ENCODE assay signal across 8 cellular contexts in the genomic region with DNA sequence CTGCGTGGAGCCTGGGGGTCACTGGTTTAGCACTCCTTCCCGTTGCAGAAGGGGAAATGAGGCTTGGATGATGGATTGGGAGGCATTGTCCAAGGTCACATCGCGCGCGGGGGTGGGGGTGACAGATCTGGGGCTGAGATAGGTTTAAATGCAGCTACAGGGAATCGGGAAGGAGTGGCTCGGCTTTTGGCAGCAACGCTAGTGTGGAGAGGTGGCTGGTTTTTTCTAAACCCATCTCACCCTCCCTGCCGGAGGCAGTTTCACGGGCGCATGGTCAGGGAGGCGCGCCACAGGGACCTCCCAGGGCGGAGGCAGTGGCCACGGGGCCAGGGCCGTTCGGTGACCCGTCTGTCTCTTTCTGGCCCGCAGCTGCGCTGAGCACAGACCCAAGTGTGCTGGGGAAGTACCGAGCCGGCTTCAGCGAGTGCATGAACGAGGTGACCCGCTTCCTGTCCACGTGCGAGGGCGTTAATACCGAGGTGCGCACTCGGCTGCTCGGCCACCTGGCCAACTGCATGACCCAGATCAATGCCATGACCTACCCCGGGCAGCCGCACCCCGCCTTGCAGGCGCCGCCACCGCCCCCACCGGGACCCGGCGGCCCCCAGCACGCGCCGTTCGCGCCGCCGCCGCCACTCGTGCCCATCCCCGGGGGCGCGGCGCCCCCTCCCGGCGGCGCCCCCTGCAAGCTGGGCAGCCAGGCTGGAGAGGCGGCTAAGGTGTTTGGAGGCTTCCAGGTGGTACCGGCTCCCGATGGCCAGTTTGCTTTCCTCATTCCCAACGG. TPM values are rescaled to one million over a fixed set of nuclear protein-coding genes. Genes with fewer than 3 reads are reported as not detected.
DNase-seq lines count a peak whose midpoint lies in the region; ATAC-seq, FAIRE-seq and TF ChIP-seq lines count a peak whose summit lies in the region.

No MANE protein-coding gene starts in this region.

- in situ Hi-C loops in transverse colon (cut with MboI; ENCODE audit: low pct_ligation_motif_present in 1 of 4, low pct_unique_long_range_greater_than_20kb in 1 of 4, low sequenced_read_pairs in 3 of 4): loop anchor here (10.0 to 25.0 kb wide), 3 partner anchors 175 to 353 kb away; no protein-coding TSS in a partner anchor

- TF ChIP-seq EP300 in transverse colon (IDR thresholded peaks at IDR 0.05; ENCODE audit: low read depth): no peak

- ATAC-seq in HG02870 (IDR thresholded peaks at IDR 0.05; ENCODE audit: unreplicated experiment): peak; percentile 26

- BruUV-seq in A673 (replicated peaks; lab: Mats Ljungman, UMichigan): no TSS peak

- peaks cover 32% of the 10 kb centered on the region for H3K4me1 ChIP-seq in A673 (ENCODE audit: insufficient read depth, low read length, poor library complexity, severe bottlenecking)
- H3K4me1 ChIP-seq in muscle layer of duodenum (ENCODE audit: control insufficient read depth in 1 of 2, insufficient read depth in 2 of 2, low read length in 2 of 2): peaks cover 19 to 25% of the 10 kb centered on the region in 2 donors
- peaks cover 19 to 70% (median 54%) of the 10 kb centered on the region in 4 donors for H3K4me1 ChIP-seq in transverse colon

- DNase-seq in A673 (ENCODE audit: low spot score): peak; percentile 74
- DNase-seq in GM12892 (ENCODE audit: insufficient read length): peak; percentile 60
- peak; percentile 93 for DNase-seq in NCI-H2196 (lab: John Stamatoyannopoulos, UW; ENCODE audit: unreplicated experiment)
- peak in 2 of 3 experiments; percentile 20 to 29 for DNase-seq in activated CD8-positive, alpha-beta memory T cell treated with anti-CD3 and anti-CD28 coated beads for 48 hours (ENCODE audit: low read depth in 2 of 3, low spot score in 2 of 3)
- peak; percentile 62 to 75 for DNase-seq in erythroblast (lab: John Stamatoyannopoulos, UW)
- peak; percentile 74 for DNase-seq in transverse colon

- POLR2A ChIA-PET in A673 (lab: Charles Lee; ENCODE audit: low non-redundant PET): interaction anchor here (0.6 to 1.0 kb wide), 4 partner anchors 40 to 125 kb away, joined by 3 to 4 read pairs (median 3); no protein-coding TSS in a partner anchor

- no peaks in the 10 kb centered on the region for H3K9me3 ChIP-seq in A673 (ENCODE audit: low read depth, low read length, poor library complexity, severe bottlenecking)
- H3K9me3 ChIP-seq in muscle layer of duodenum (ENCODE audit: control insufficient read depth in 1 of 2, low read length in 2 of 2): no peaks in the 10 kb centered on the region
- no peaks in the 10 kb centered on the region for H3K9me3 ChIP-seq in transverse colon

- H3K27me3 ChIP-seq in A673 (replicated peaks; ENCODE audit: insufficient read depth, low read depth, low read length, poor library complexity) (no peaks in the 10 kb centered on the region), muscle layer of duodenum (ENCODE audit: low read depth, low read length) (no peaks in the 10 kb centered on the region), transverse colon (no peaks in the 10 kb centered on the region)

- 0 to 1% methylated on average over 4 to 62 of the region's 62 CpGs for WGBS in transverse colon (ENCODE audit: low coverage in 1 of 2), 2 donors

- peak overlapping the region; percentile 98 for H3K27ac ChIP-seq in A673 (ENCODE audit: low read depth, low read length, poor library complexity, severe bottlenecking)
- H3K27ac ChIP-seq in muscle layer of duodenum (ENCODE audit: low read length): peak overlapping the region; percentile 94
- H3K27ac ChIP-seq in transverse colon: peak overlapping the region; percentile 95 to 97 (median 96)

- TF ChIP-seq CTCF in A673 (conservative IDR thresholded peaks at IDR 0.05; ENCODE audit: low read depth, low read length): peak; percentile 52
- peak in 3 of 5 experiments; percentile 24 to 39 (median 29) for TF ChIP-seq CTCF in transverse colon (IDR thresholded peaks at IDR 0.05)

- FAIRE-seq in GM12892 (lab: Jason Lieb, UNC): peak; percentile 97

- TF ChIP-seq POLR2A in GM12892 (IDR thresholded peaks at IDR 0.05; ENCODE audit: low read depth, low read length): peak; percentile 40; the same call in 1 of the 2 replicates
- TF ChIP-seq POLR2A in erythroblast (IDR thresholded peaks at IDR 0.05; ENCODE audit: low read length): peak; percentile 21
- TF ChIP-seq POLR2A in transverse colon (IDR thresholded peaks at IDR 0.05): no peak

- CTCF ChIA-PET in A673 (lab: Charles Lee): interaction anchor here (0.6 to 2.9 kb wide), 4 partner anchors 178 to 357 kb away, joined by 3 to 19 read pairs (median 11); no protein-coding TSS in a partner anchor

- intact Hi-C loops in A673 (cut with micrococcal nuclease; ENCODE audit: unreplicated experiment): loop anchor here (2.0 to 10.0 kb wide), 3 partner anchors 163 to 1307 kb away; partner anchors contain the start of gene ACAP2
- intact Hi-C loops in transverse colon (cut with DNase I; ENCODE audit: low total_unique reads): loop anchor here (2.0 to 10.0 kb wide), 4 partner anchors 135 to 350 kb away; no protein-coding TSS in a partner anchor

- peaks cover 34% of the 10 kb centered on the region for H3K36me3 ChIP-seq in A673 (ENCODE audit: insufficient read depth, low read length, poor library complexity, severe bottlenecking)
- peaks cover 0 to 3% of the 10 kb centered on the region in 2 donors for H3K36me3 ChIP-seq in muscle layer of duodenum (ENCODE audit: control insufficient read depth in 1 of 2, insufficient read depth in 2 of 2, low read length in 2 of 2)
- no peaks in the 10 kb centered on the region for H3K36me3 ChIP-seq in transverse colon

- H3K4me3 ChIP-seq in A673 (ENCODE audit: low read depth, low read length, poor library complexity, severe bottlenecking) (peak overlapping the region; percentile 93), muscle layer of duodenum (ENCODE audit: low read depth in 1 of 2, low read length in 2 of 2) (peak overlapping the region; percentile 82 to 85), transverse colon (peak overlapping the region; percentile 51 to 73 (median 60))

RNA-seq across cellular contexts. Expression of gene HES1, which starts 1.6 kb away (rescaled TPM):
- 136 and 139 TPM in 2 replicates for total RNA-seq in A673 (2021)
- 4.3 TPM for polyA plus RNA-seq in GM12892 (2012; ENCODE audit: missing spikeins)
- 100 to 1,000 TPM in 2 of 4 donors, 10 to 100 TPM in 2; 89.9 to 196 (median 104) TPM for total RNA-seq in transverse colon

Comparison
In these comparisons a context has a peak if more than half of its experiments do, and no peak if none do; other contexts are left out.
1. Peak in every context shown above with its lines: DNase-seq, ATAC-seq, H3K4me3 ChIP-seq and H3K27ac ChIP-seq.
2. DNase-seq: peak in every context shown above with its lines; median percentile 93 in NCI-H2196; 74 in A673; 74 in transverse colon; 68 in erythroblast; 60 in GM12892; 24 in activated CD8-positive, alpha-beta memory T cell treated with anti-CD3 and anti-CD28 coated beads for 48 hours.